14 cellular contexts compared by ENCODE assay signal in genomic region chr2:237931205-237931721, GRCh38. TPM values are rescaled to one million over a fixed set of nuclear protein-coding genes. Genes with fewer than 3 reads are reported as not detected.
A peak's percentile ranks its signal among the peaks of the same experiment; 100 is the strongest.
DNase-seq lines count a peak whose midpoint lies in the region; ATAC-seq and TF ChIP-seq lines count a peak whose summit lies in the region.
"Had no signal": no experiment of that assay in that cellular context is flagged by ENCODE, and none has a peak within 500 bp of the region (broad histone marks: within the 10 kb centered on the region; RNA-seq: fewer than 3 reads in every experiment).

No MANE protein-coding gene starts in this region.

- no peak for TF ChIP-seq POLR2A in spleen (IDR thresholded peaks at IDR 0.05)

- DNase-seq in GM12865 (ENCODE audit: low read depth) (peak; percentile 20), RPMI8226 (peak; percentile 85), fibroblast of mammary gland (ENCODE audit: low read depth) (peak; percentile 49), spleen (peak; percentile 34), WERI-Rb-1 (no peak), DMS114 treated with DMSO at 0.1 percent for 48 hours (lab: John Stamatoyannopoulos, UW; ENCODE audit: unreplicated experiment) (no peak)
- DNase-seq: activated CD4-positive, alpha-beta T cell treated with anti-CD3 and anti-CD28 coated beads for 1 hour; activated naive CD4-positive, alpha-beta T cell treated with anti-CD3 and anti-CD28 coated beads, Interleukin-2, amount 10 ng/mL, durations not matched to agents 7 days and 5 days; DND-41; Peyer's patch; stimulated activated CD4-positive, alpha-beta T cell treated with anti-CD3 and anti-CD28 coated beads, Interleukin-4, amount 100 ng/mL, for 1 hour; trophoblast cell had no signal

- no peaks in the 10 kb centered on the region for H3K27me3 ChIP-seq in spleen (replicated peaks in 1 of 7)
- no peaks in the 10 kb centered on the region for H3K27me3 ChIP-seq in WERI-Rb-1 (ENCODE audit: insufficient read depth, low read depth, severe bottlenecking)
- H3K27me3 ChIP-seq: Peyer's patch had no signal

- no peak overlapping the region for H3K4me3 ChIP-seq in GM12865 (ENCODE audit: low read depth, low read length)
- no peak overlapping the region for H3K4me3 ChIP-seq in fibroblast of mammary gland (ENCODE audit: control insufficient read depth, low read depth, low read length)
- no peak overlapping the region for H3K4me3 ChIP-seq in spleen
- no peak overlapping the region for H3K4me3 ChIP-seq in WERI-Rb-1 (ENCODE audit: low read depth, low read length)
- H3K4me3 ChIP-seq: Peyer's patch had no signal

- peak overlapping the region in 1 of 8 donors; percentile 14 for H3K27ac ChIP-seq in spleen
- no peak overlapping the region for H3K27ac ChIP-seq in WERI-Rb-1

- H3K4me1 ChIP-seq in spleen = peaks cover 0 to 4% (median 0%) of the 10 kb centered on the region in 6 donors

- WGBS in spleen, 5 donors = 21 to 54% (median 46%) methylated on average over 8 to 9 of the region's 9 CpGs

- ATAC-seq in HG03378 (IDR thresholded peaks at IDR 0.05; ENCODE audit: unreplicated experiment) (no peak), HG03565 (IDR thresholded peaks at IDR 0.05; ENCODE audit: unreplicated experiment) (no peak)

- no peaks in the 10 kb centered on the region for H3K36me3 ChIP-seq in spleen
- H3K36me3 ChIP-seq in WERI-Rb-1 = no peaks in the 10 kb centered on the region
- H3K36me3 ChIP-seq: Peyer's patch had no signal

- no peak for TF ChIP-seq CTCF in GM12865 (IDR thresholded peaks at IDR 0.05; ENCODE audit: insufficient read depth, low read depth, low read length, missing control alignments)
- TF ChIP-seq CTCF in fibroblast of mammary gland (conservative IDR thresholded peaks at IDR 0.05; ENCODE audit: control insufficient read depth, insufficient read depth, low read depth, low read length) = no peak
- no peak for TF ChIP-seq CTCF in spleen (IDR thresholded peaks at IDR 0.05 in 8 of 11, conservative IDR thresholded peaks at IDR 0.05 in 3 of 11)
- no peak for TF ChIP-seq CTCF in WERI-Rb-1 (IDR thresholded peaks at IDR 0.05; ENCODE audit: low read depth, low read length)

- intact Hi-C loops in spleen (cut with DNase I; ENCODE audit: low total_unique reads) = no loop called here

- H3K9me3 ChIP-seq in spleen (peaks cover 0 to 9% (median 0%) of the 10 kb centered on the region in 8 donors), WERI-Rb-1 (ENCODE audit: severe bottlenecking) (peaks cover 9% of the 10 kb centered on the region)
- H3K9me3 ChIP-seq: Peyer's patch had no signal

RNA-seq across cellular contexts. Expression of gene UBE2F, which starts 35.6 kb away (rescaled TPM):
- 10 to 100 TPM; 32.1 to 73.9 (median 48.9) TPM for total RNA-seq in spleen
- 10 to 100 TPM; 34.3 to 49.3 (median 46.0) TPM for polyA plus RNA-seq in spleen

Comparison
In these comparisons a context has a peak if more than half of its experiments do, and no peak if none do; other contexts are left out.
1. DNase-seq: peak in GM12865 (single experiment), RPMI8226 (single experiment), fibroblast of mammary gland (single experiment) and spleen (single experiment); none in WERI-Rb-1 (single experiment) and DMS114 treated with DMSO at 0.1 percent for 48 hours (single experiment).